10 cellular contexts compared by ENCODE assay signal in genomic region chr18:74899554-74899953, GRCh38.
DNase-seq lines count a peak whose midpoint lies in the region; ATAC-seq and TF ChIP-seq lines count a peak whose summit lies in the region.
"Had no signal": no experiment of that assay in that cellular context is flagged by ENCODE, and none has a peak within 500 bp of the region (broad histone marks: within the 10 kb centered on the region; RNA-seq: fewer than 3 reads in every experiment).

No MANE protein-coding gene starts in this region.

- TF ChIP-seq CTCF in A673 (conservative IDR thresholded peaks at IDR 0.05; ENCODE audit: low read depth, low read length) (no peak), omental fat pad (IDR thresholded peaks at IDR 0.05) (no peak), left lung (IDR thresholded peaks at IDR 0.05) (no peak)

- no peak for ATAC-seq in GM21529 (IDR thresholded peaks at IDR 0.05; ENCODE audit: unreplicated experiment)
- no peak for ATAC-seq in omental fat pad (ENCODE audit: low FRiP score)
- no peak for ATAC-seq in left lung
- ATAC-seq: activated T-cell treated with anti-CD3 and anti-CD28 coated beads, Interleukin-2, amount 50 U/mL, for 4 hours had no signal

- H3K4me1 ChIP-seq in A673 (ENCODE audit: insufficient read depth, low read length, poor library complexity, severe bottlenecking): peaks cover 18% of the 10 kb centered on the region
- peaks cover 0 to 5% of the 10 kb centered on the region in 2 donors for H3K4me1 ChIP-seq in left lung

- CTCF ChIA-PET in A673 (lab: Charles Lee): no interaction called here

- H3K36me3 ChIP-seq in A673 (ENCODE audit: insufficient read depth, low read length, poor library complexity, severe bottlenecking) (no peaks in the 10 kb centered on the region), left lung (no peaks in the 10 kb centered on the region)
- H3K36me3 ChIP-seq: BLaER1 had no signal

- no peak overlapping the region for H3K27ac ChIP-seq in A673 (ENCODE audit: low read depth, low read length, poor library complexity, severe bottlenecking)
- H3K27ac ChIP-seq in left lung: no peak overlapping the region
- H3K27ac ChIP-seq: BLaER1 had no signal

- BruUV-seq in A673 (replicated peaks; lab: Mats Ljungman, UMichigan): no TSS peak

- H3K9me3 ChIP-seq in A673 (ENCODE audit: low read depth, low read length, poor library complexity, severe bottlenecking) (no peaks in the 10 kb centered on the region), left lung (no peaks in the 10 kb centered on the region)
- H3K9me3 ChIP-seq: BLaER1 had no signal

- peak; percentile 23 for DNase-seq in A673 (ENCODE audit: low spot score)
- DNase-seq in H4 (ENCODE audit: low spot score): peak; percentile 17
- peak; percentile 94 for DNase-seq in NCI-H510A treated with DMSO at 0.1 percent for 48 hours (lab: John Stamatoyannopoulos, UW)
- DNase-seq in glomerular visceral epithelial cell (ENCODE audit: extremely low spot score): peak; percentile 38
- no peak for DNase-seq in omental fat pad (ENCODE audit: low spot score)
- DNase-seq in left lung: no peak
- no peak for DNase-seq in cerebellar nuclear complex (lab: John Stamatoyannopoulos, UW)
- DNase-seq: activated T-cell treated with anti-CD3 and anti-CD28 coated beads, Interleukin-2, amount 50 U/mL, for 4 hours had no signal

- no peaks in the 10 kb centered on the region for H3K27me3 ChIP-seq in A673 (replicated peaks; ENCODE audit: insufficient read depth, low read depth, low read length, poor library complexity)
- no peaks in the 10 kb centered on the region for H3K27me3 ChIP-seq in left lung
- H3K27me3 ChIP-seq: BLaER1 had no signal

- no peak overlapping the region for H3K4me3 ChIP-seq in A673 (ENCODE audit: low read depth, low read length, poor library complexity, severe bottlenecking)
- H3K4me3 ChIP-seq in left lung: no peak overlapping the region
- H3K4me3 ChIP-seq: BLaER1 had no signal

- POLR2A ChIA-PET in A673 (lab: Charles Lee; ENCODE audit: low non-redundant PET): no interaction called here

- intact Hi-C loops in A673 (cut with micrococcal nuclease; ENCODE audit: unreplicated experiment): no loop called here
- intact Hi-C loops in left lung (cut with DNase I): no loop called here

Comparison
In these comparisons a context has a peak if more than half of its experiments do, and no peak if none do; other contexts are left out.
1. DNase-seq: peak in A673 (single experiment), H4 (single experiment), NCI-H510A treated with DMSO at 0.1 percent for 48 hours (single experiment) and glomerular visceral epithelial cell (single experiment); none in omental fat pad (single experiment), left lung (0 of 2) and cerebellar nuclear complex (0 of 2).